Comparison of ENCODE assay signal across 20 cellular contexts in the genomic region with DNA sequence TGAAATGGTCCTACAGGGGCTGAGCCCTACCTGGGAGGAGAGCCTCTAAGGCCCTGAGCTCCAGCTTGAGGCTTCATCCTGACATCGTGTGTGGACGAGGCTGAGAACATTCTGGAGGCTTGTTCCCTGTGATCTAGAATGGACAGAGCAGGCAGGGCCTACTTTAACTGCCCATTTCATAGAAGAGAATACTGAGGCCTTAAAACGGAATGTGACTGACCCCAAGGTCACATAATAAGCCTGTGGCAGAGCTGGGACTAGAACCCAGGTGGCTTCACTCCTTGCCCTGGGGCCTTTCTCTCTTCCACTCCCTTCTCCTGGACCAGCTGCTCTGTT. TPM values are rescaled to one million over a fixed set of nuclear protein-coding genes. Genes with fewer than 3 reads are reported as not detected.
DNase-seq lines count a peak whose midpoint lies in the region; ATAC-seq, FAIRE-seq and TF ChIP-seq lines count a peak whose summit lies in the region.
"Had no signal": no experiment of that assay in that cellular context is flagged by ENCODE, and none has a peak within 500 bp of the region (broad histone marks: within the 10 kb centered on the region; RNA-seq: fewer than 3 reads in every experiment).

No MANE protein-coding gene starts in this region.

- no peak for TF ChIP-seq POLR2A in HepG2 (IDR thresholded peaks at IDR 0.05; ENCODE audit: insufficient read depth in 1 of 2, low read depth in 2 of 2, low read length in 2 of 2)

- H3K9me3 ChIP-seq in HepG2 (ENCODE audit: low read length) (no peaks in the 10 kb centered on the region), osteoblast (ENCODE audit: low read depth, low read length) (no peaks in the 10 kb centered on the region)
- H3K9me3 ChIP-seq: A549, BLaER1 had no signal

- no peak for DNase-seq in activated naive CD8-positive, alpha-beta T cell treated with anti-CD3 and anti-CD28 coated beads, Interleukin-2, amount 10 ng/mL, durations not matched to agents 7 days and 5 days
- no peak for DNase-seq in activated naive CD8-positive, alpha-beta T cell treated with anti-CD3 and anti-CD28 coated beads for 36 hours
- DNase-seq in HepG2 (ENCODE audit: low spot score) (no peak), osteoblast (ENCODE audit: insufficient read length, low spot score, missing footprints) (peak; percentile 78), inferior parietal cortex (ENCODE audit: extremely low spot score) (no peak), nucleus accumbens (lab: John Stamatoyannopoulos, UW) (no peak), AML-193 (lab: John Stamatoyannopoulos, UW) (no peak)
- DNase-seq: CD4-positive, CD25-positive, alpha-beta regulatory T cell; CD8-positive, alpha-beta memory T cell; COR-L47; DMS 273 treated with DMSO at 0.1 percent for 48 hours; DND-41; EL; HCEC 1CT had no signal

- H3K9ac ChIP-seq in HepG2 (ENCODE audit: insufficient read depth, low read depth, low read length), result no peak overlapping the region
- H3K9ac ChIP-seq: BLaER1 had no signal

- H3K4me1 ChIP-seq in HepG2 (ENCODE audit: insufficient read depth, low read length) (peaks cover 18% of the 10 kb centered on the region), osteoblast (ENCODE audit: insufficient read depth, low read length) (peaks cover 2% of the 10 kb centered on the region)

- H3K4me2 ChIP-seq in HepG2 (ENCODE audit: low read depth, low read length), result no peak overlapping the region
- no peak overlapping the region for H3K4me2 ChIP-seq in osteoblast (ENCODE audit: insufficient read depth, low read length)
- H3K4me2 ChIP-seq: A549, BLaER1, GM23338 had no signal

- POLR2A ChIA-PET in activated naive CD8-positive, alpha-beta T cell treated with anti-CD3 and anti-CD28 coated beads, Interleukin-2, amount 10 ng/mL, durations not matched to agents 7 days and 5 days (lab: Charles Lee), result no interaction called here
- POLR2A ChIA-PET in HepG2 (lab: Yijun Ruan, JAX), result no interaction called here

- H3K27ac ChIP-seq in HepG2 (ENCODE audit: extremely low read length, insufficient read depth, low read length), result no peak overlapping the region
- H3K27ac ChIP-seq in osteoblast (ENCODE audit: low read depth, low read length), result no peak overlapping the region
- H3K27ac ChIP-seq: 22Rv1, A549, BLaER1 had no signal

- ATAC-seq in activated naive CD8-positive, alpha-beta T cell treated with anti-CD3 and anti-CD28 coated beads, Interleukin-2, amount 10 ng/mL, durations not matched to agents 7 days and 5 days (ENCODE audit: low read depth), result no peak
- no peak for ATAC-seq in HepG2
- ATAC-seq: A549, GM12878, GM23338 had no signal

- no TSS peak for BruUV-seq in HepG2 (replicated peaks; lab: Mats Ljungman, UMichigan)

- H3K27me3 Mint-ChIP-seq in activated naive CD8-positive, alpha-beta T cell treated with anti-CD3 and anti-CD28 coated beads, Interleukin-2, amount 10 ng/mL, durations not matched to agents 7 days and 5 days, result peaks cover 22% of the 10 kb centered on the region
- peaks cover 14% of the 10 kb centered on the region for H3K27me3 Mint-ChIP-seq in activated naive CD8-positive, alpha-beta T cell treated with anti-CD3 and anti-CD28 coated beads for 36 hours

- H2AFZ ChIP-seq in HepG2 (ENCODE audit: low read length), result no peak overlapping the region
- H2AFZ ChIP-seq in osteoblast (ENCODE audit: low read length), result no peak overlapping the region

- in situ Hi-C loops in HepG2 (cut with HindIII; ENCODE audit: extremely low pct_ligation_motif_present, low pct_unique_long_range_greater_than_20kb), result loop anchor here (5.0 kb wide), 2 partner anchors 112 to 197 kb away; no protein-coding TSS in a partner anchor

- no peak for TF ChIP-seq EP300 in HepG2 (IDR thresholded peaks at IDR 0.05; ENCODE audit: low read depth in 2 of 2, low read length in 2 of 2)
- no peak for TF ChIP-seq EP300 in HepG2 (CRISPR knock-in tag; IDR thresholded peaks at IDR 0.05; ENCODE audit: borderline replicate concordance)

- TF ChIP-seq CTCF in HepG2 (CRISPR knock-in tag; IDR thresholded peaks at IDR 0.05) (no peak), osteoblast (IDR thresholded peaks at IDR 0.05; ENCODE audit: extremely low read depth, low read depth, low read length) (no peak)

- no peaks in the 10 kb centered on the region for H3K9me3 Mint-ChIP-seq in activated naive CD8-positive, alpha-beta T cell treated with anti-CD3 and anti-CD28 coated beads, Interleukin-2, amount 10 ng/mL, durations not matched to agents 7 days and 5 days
- no peaks in the 10 kb centered on the region for H3K9me3 Mint-ChIP-seq in activated naive CD8-positive, alpha-beta T cell treated with anti-CD3 and anti-CD28 coated beads for 36 hours
- H3K9me3 Mint-ChIP-seq: CD8-positive, alpha-beta memory T cell; GM23338 had no signal

- peaks cover 4% of the 10 kb centered on the region for H3K4me1 Mint-ChIP-seq in activated naive CD8-positive, alpha-beta T cell treated with anti-CD3 and anti-CD28 coated beads, Interleukin-2, amount 10 ng/mL, durations not matched to agents 7 days and 5 days
- peaks cover 9% of the 10 kb centered on the region for H3K4me1 Mint-ChIP-seq in activated naive CD8-positive, alpha-beta T cell treated with anti-CD3 and anti-CD28 coated beads for 36 hours

- CTCF ChIA-PET in HepG2 (lab: Yijun Ruan, JAX; ENCODE audit: low intra/inter-chr PET ratio, low total read pairs), result no interaction called here

- H3K4me3 ChIP-seq in HepG2 (replicated peaks in 1 of 3; ENCODE audit: insufficient read depth in 1 of 3, low read depth in 2 of 3, low read length in 3 of 3) (no peak overlapping the region), osteoblast (ENCODE audit: insufficient read depth, low read length) (no peak overlapping the region)
- H3K4me3 ChIP-seq: A549, BLaER1, GM12878, GM23338 had no signal

- H3K36me3 Mint-ChIP-seq in activated naive CD8-positive, alpha-beta T cell treated with anti-CD3 and anti-CD28 coated beads, Interleukin-2, amount 10 ng/mL, durations not matched to agents 7 days and 5 days, result no peaks in the 10 kb centered on the region
- H3K36me3 Mint-ChIP-seq in activated naive CD8-positive, alpha-beta T cell treated with anti-CD3 and anti-CD28 coated beads for 36 hours, result no peaks in the 10 kb centered on the region
- H3K36me3 Mint-ChIP-seq: CD4-positive, CD25-positive, alpha-beta regulatory T cell; CD8-positive, alpha-beta memory T cell had no signal

- H3K36me3 ChIP-seq in HepG2 (replicated peaks in 1 of 2; ENCODE audit: control insufficient read depth in 1 of 2, insufficient read depth in 2 of 2, low read length in 2 of 2), result no peaks in the 10 kb centered on the region
- H3K36me3 ChIP-seq in osteoblast (ENCODE audit: insufficient read depth, low read length), result no peaks in the 10 kb centered on the region
- H3K36me3 ChIP-seq: BLaER1 had no signal

- intact Hi-C loops in HepG2 (cut with micrococcal nuclease; ENCODE audit: unreplicated experiment), result no loop called here

- no peak overlapping the region for H3K4me3 Mint-ChIP-seq in activated naive CD8-positive, alpha-beta T cell treated with anti-CD3 and anti-CD28 coated beads, Interleukin-2, amount 10 ng/mL, durations not matched to agents 7 days and 5 days
- no peak overlapping the region for H3K4me3 Mint-ChIP-seq in activated naive CD8-positive, alpha-beta T cell treated with anti-CD3 and anti-CD28 coated beads for 36 hours
- H3K4me3 Mint-ChIP-seq: CD4-positive, CD25-positive, alpha-beta regulatory T cell; CD8-positive, alpha-beta memory T cell; GM23338 had no signal

- peak overlapping the region; percentile 72 for H3K27ac Mint-ChIP-seq in activated naive CD8-positive, alpha-beta T cell treated with anti-CD3 and anti-CD28 coated beads, Interleukin-2, amount 10 ng/mL, durations not matched to agents 7 days and 5 days
- no peak overlapping the region for H3K27ac Mint-ChIP-seq in activated naive CD8-positive, alpha-beta T cell treated with anti-CD3 and anti-CD28 coated beads for 36 hours
- H3K27ac Mint-ChIP-seq: CD4-positive, CD25-positive, alpha-beta regulatory T cell; CD8-positive, alpha-beta memory T cell; GM23338 had no signal

- H3K79me2 ChIP-seq in HepG2 (ENCODE audit: insufficient read depth, low read length), result no peaks in the 10 kb centered on the region
- no peaks in the 10 kb centered on the region for H3K79me2 ChIP-seq in osteoblast (ENCODE audit: insufficient read depth, low read length)

- WGBS in HepG2 (ENCODE audit: low lambda C conversion rate), result 6% methylated on average over 3 of the region's 3 CpGs

- TF ChIP-seq RAD21 in HepG2 (CRISPR knock-in tag; IDR thresholded peaks at IDR 0.05), result no peak

- H3K27me3 ChIP-seq in HepG2 (ENCODE audit: control insufficient read depth in 1 of 2, insufficient read depth in 2 of 2, low read length in 2 of 2) (peaks cover 1 to 11% of the 10 kb centered on the region in 2 experiments; a peak in 3 of 5 replicates), osteoblast (ENCODE audit: insufficient read depth, low read length) (no peaks in the 10 kb centered on the region)

- no peak for FAIRE-seq in HepG2 (lab: Jason Lieb, UNC)
- FAIRE-seq: A549, GM12878, H54 had no signal

- H4K20me1 ChIP-seq in HepG2 (ENCODE audit: insufficient read depth, low read length) (no peaks in the 10 kb centered on the region), osteoblast (ENCODE audit: insufficient read depth, low read length) (no peaks in the 10 kb centered on the region)

RNA-seq across cellular contexts. Expression of gene SDC3, which starts 6.0 kb away (rescaled TPM):
- under 1 TPM; 0.51 to 0.55 TPM for total RNA-seq in activated naive CD8-positive, alpha-beta T cell treated with anti-CD3 and anti-CD28 coated beads, Interleukin-2, amount 10 ng/mL, durations not matched to agents 7 days and 5 days
- under 1 TPM; 0.30 to 0.43 TPM for total RNA-seq in activated naive CD8-positive, alpha-beta T cell treated with anti-CD3 and anti-CD28 coated beads for 36 hours
- total RNA-seq in HepG2 (2016; rRNA removed; fragmentation: Illumina TruSeq; extraction: Trizol) (0.18 and 0.49 TPM in 2 replicates), osteoblast (38.0 and 39.8 TPM in 2 replicates)
- total RNA-seq in HepG2 (2016; cell fraction: cytosol; rRNA removed; fragmentation: Illumina TruSeq; extraction: Trizol; ENCODE audit: low read depth), result 0.10 and 0.26 TPM in 2 replicates
- total RNA-seq in HepG2 (2016; cell fraction: insoluble cytoplasmic fraction; rRNA removed; fragmentation: Illumina TruSeq; extraction: Trizol), result 0.25 and 0.61 TPM in 2 replicates
- total RNA-seq in HepG2 (2016; cell fraction: membrane; rRNA removed; fragmentation: Illumina TruSeq; extraction: Trizol), result 0.24 and 0.40 TPM in 2 replicates
- 0.47 and 0.78 TPM in 2 replicates for total RNA-seq in HepG2 (2016; cell fraction: nucleus; rRNA removed; fragmentation: Illumina TruSeq; extraction: Trizol)
- 0.84 and 0.85 TPM in 2 replicates for polyA plus RNA-seq in HepG2 (2011; rRNA removed)
- 0.64 and 0.74 TPM in 2 replicates for polyA plus RNA-seq in HepG2 (2011; cell fraction: cytosol; rRNA removed)
- polyA plus RNA-seq in HepG2 (2011; cell fraction: nucleus; rRNA removed), result 1.3 and 1.4 TPM in 2 replicates
- 0.98 and 2.3 TPM in 2 replicates for polyA plus RNA-seq in HepG2 (2012)
- polyA plus RNA-seq in HepG2 (2016; cell fraction: cytosol; fragmentation: Illumina TruSeq; extraction: Trizol; ENCODE audit: low read depth), result 0.11 and 0.24 TPM in 2 replicates
- polyA plus RNA-seq in HepG2 (2016; cell fraction: insoluble cytoplasmic fraction; fragmentation: Illumina TruSeq; extraction: Trizol; ENCODE audit: low read depth), result 0.69 and 0.96 TPM in 2 replicates
- polyA plus RNA-seq in HepG2 (2016; cell fraction: membrane; fragmentation: Illumina TruSeq; extraction: Trizol; ENCODE audit: low read depth), result 0.35 and 0.79 TPM in 2 replicates
- polyA plus RNA-seq in HepG2 (2016; cell fraction: nucleus; fragmentation: Illumina TruSeq; extraction: Trizol; ENCODE audit: insufficient read depth, low read depth), result 1.5 and 1.7 TPM in 2 replicates
- 1.8 and 6.1 TPM in 2 replicates for polyA minus RNA-seq in HepG2 (2011; rRNA and poly(A)+ RNA removed; ENCODE audit: low replicate concordance)
- 0.89 and 2.0 TPM in 2 replicates for polyA minus RNA-seq in HepG2 (2011; cell fraction: cytosol; rRNA and poly(A)+ RNA removed)
- 0.37 and 0.77 TPM in 2 replicates for polyA minus RNA-seq in HepG2 (2011; cell fraction: nucleus; rRNA and poly(A)+ RNA removed)
- polyA plus RNA-seq: CD4-positive, CD25-positive, alpha-beta regulatory T cell; CD8-positive, alpha-beta memory T cell had no signal

Comparison
In these comparisons a context has a peak if more than half of its experiments do, and no peak if none do; other contexts are left out.
1. RNA of gene SDC3, which starts 6.0 kb away (total RNA-seq): 38.0 to 39.8 TPM in osteoblast; 0.51 to 0.55 TPM in activated naive CD8-positive, alpha-beta T cell treated with anti-CD3 and anti-CD28 coated beads, Interleukin-2, amount 10 ng/mL, durations not matched to agents 7 days and 5 days, 0.10 to 0.78 TPM in HepG2 and 0.30 to 0.43 TPM in activated naive CD8-positive, alpha-beta T cell treated with anti-CD3 and anti-CD28 coated beads for 36 hours; every median in the first group is over 10 times any median in the second.